ENCODE assay signal across 12 cellular contexts in genomic region chr3:119630562-119631329, GRCh38. TPM values are rescaled to one million over a fixed set of nuclear protein-coding genes. Genes with fewer than 3 reads are reported as not detected.
A peak's percentile ranks its signal among the peaks of the same experiment; 100 is the strongest.
DNase-seq lines count a peak whose midpoint lies in the region; ATAC-seq, FAIRE-seq and TF ChIP-seq lines count a peak whose summit lies in the region.
"Had no signal": no experiment of that assay in that cellular context is flagged by ENCODE, and none has a peak within 500 bp of the region (broad histone marks: within the 10 kb centered on the region; RNA-seq: fewer than 3 reads in every experiment).

No MANE protein-coding gene starts in this region.

- ATAC-seq in activated T-cell treated with anti-CD3 and anti-CD28 coated beads, Interleukin-2, amount 50 U/mL, for 72 hours (replicated peaks in 1 of 2) = no peak
- ATAC-seq in memory B cell (ENCODE audit: low read depth) = no peak
- no peak for ATAC-seq in stimulated activated effector memory CD8-positive, alpha-beta T cell treated with anti-CD3 and anti-CD28 coated beads, Interleukin-12 subunit alpha, Interleukin-12 subunit beta, amount 100 ng/mL, for 72 hours

- no TSS peak for BruUV-seq in Caco-2 (replicated peaks; lab: Mats Ljungman, UMichigan)

- H3K4me1 Mint-ChIP-seq in activated T-cell treated with anti-CD3 and anti-CD28 coated beads, Interleukin-2, amount 50 U/mL, for 72 hours (ENCODE audit: low read depth) = peaks cover 49% of the 10 kb centered on the region
- peaks cover 20% of the 10 kb centered on the region for H3K4me1 Mint-ChIP-seq in activated T-cell treated with anti-CD3 and anti-CD28 coated beads, Interleukin-2, amount 50 U/mL, for 24 hours (ENCODE audit: low read depth)
- H3K4me1 Mint-ChIP-seq in chondrocyte (ENCODE audit: low read depth) (peaks cover 62% of the 10 kb centered on the region), memory B cell (peaks cover 28% of the 10 kb centered on the region), Caco-2 (ENCODE audit: low read depth, unreplicated experiment) (peaks cover 7% of the 10 kb centered on the region)
- H3K4me1 Mint-ChIP-seq in stimulated activated effector memory CD8-positive, alpha-beta T cell treated with anti-CD3 and anti-CD28 coated beads, Interleukin-12 subunit alpha, Interleukin-12 subunit beta, amount 100 ng/mL, for 72 hours = peaks cover 42% of the 10 kb centered on the region

- peaks cover 0 to 1% of the 10 kb centered on the region in 2 donors for H3K36me3 Mint-ChIP-seq in activated T-cell treated with anti-CD3 and anti-CD28 coated beads, Interleukin-2, amount 50 U/mL, for 72 hours (ENCODE audit: insufficient read depth in 2 of 2)
- H3K36me3 Mint-ChIP-seq in activated T-cell treated with anti-CD3 and anti-CD28 coated beads, Interleukin-2, amount 50 U/mL, for 24 hours (ENCODE audit: low read depth) = no peaks in the 10 kb centered on the region
- H3K36me3 Mint-ChIP-seq in chondrocyte (ENCODE audit: low read depth) = peaks cover 2% of the 10 kb centered on the region
- H3K36me3 Mint-ChIP-seq in memory B cell = no peaks in the 10 kb centered on the region
- no peaks in the 10 kb centered on the region for H3K36me3 Mint-ChIP-seq in stimulated activated effector memory CD8-positive, alpha-beta T cell treated with anti-CD3 and anti-CD28 coated beads, Interleukin-12 subunit alpha, Interleukin-12 subunit beta, amount 100 ng/mL, for 72 hours
- no peaks in the 10 kb centered on the region for H3K36me3 Mint-ChIP-seq in Caco-2 (ENCODE audit: insufficient read depth, unreplicated experiment)
- H3K36me3 Mint-ChIP-seq: activated naive CD8-positive, alpha-beta T cell treated with anti-CD3 and anti-CD28 coated beads for 36 hours had no signal

- FAIRE-seq in urothelium cell line (lab: Jason Lieb, UNC) = no peak

- H3K4me3 Mint-ChIP-seq in activated T-cell treated with anti-CD3 and anti-CD28 coated beads, Interleukin-2, amount 50 U/mL, for 72 hours = peak overlapping the region; percentile 14 to 43
- H3K4me3 Mint-ChIP-seq in activated T-cell treated with anti-CD3 and anti-CD28 coated beads, Interleukin-2, amount 50 U/mL, for 24 hours = no peak overlapping the region
- H3K4me3 Mint-ChIP-seq in chondrocyte (ENCODE audit: unreplicated experiment) = no peak overlapping the region
- H3K4me3 Mint-ChIP-seq in memory B cell = no peak overlapping the region
- H3K4me3 Mint-ChIP-seq in stimulated activated effector memory CD8-positive, alpha-beta T cell treated with anti-CD3 and anti-CD28 coated beads, Interleukin-12 subunit alpha, Interleukin-12 subunit beta, amount 100 ng/mL, for 72 hours = no peak overlapping the region
- H3K4me3 Mint-ChIP-seq in Caco-2 (ENCODE audit: unreplicated experiment) = no peak overlapping the region
- H3K4me3 Mint-ChIP-seq: activated naive CD8-positive, alpha-beta T cell treated with anti-CD3 and anti-CD28 coated beads for 36 hours had no signal

- CTCF ChIA-PET in Caco-2 (lab: Charles Lee) = no interaction called here

- peaks cover 30% of the 10 kb centered on the region for H3K27me3 Mint-ChIP-seq in activated T-cell treated with anti-CD3 and anti-CD28 coated beads, Interleukin-2, amount 50 U/mL, for 72 hours (ENCODE audit: low read depth)
- H3K27me3 Mint-ChIP-seq in activated T-cell treated with anti-CD3 and anti-CD28 coated beads, Interleukin-2, amount 50 U/mL, for 24 hours = peaks cover 38% of the 10 kb centered on the region
- H3K27me3 Mint-ChIP-seq in chondrocyte (ENCODE audit: low read depth) (no peaks in the 10 kb centered on the region), memory B cell (no peaks in the 10 kb centered on the region), Caco-2 (ENCODE audit: insufficient read depth, unreplicated experiment) (no peaks in the 10 kb centered on the region)

- no peak for TF ChIP-seq CTCF in chondrocyte (IDR thresholded peaks at IDR 0.05)
- TF ChIP-seq CTCF in Caco-2 (IDR thresholded peaks at IDR 0.05; ENCODE audit: insufficient read depth in 1 of 2, low read depth in 1 of 2, low read length in 1 of 2, severe bottlenecking in 1 of 2, unreplicated experiment in 1 of 2) = no peak

- H3K9me3 ChIP-seq in Caco-2 = no peaks in the 10 kb centered on the region

- H3K9me3 Mint-ChIP-seq in activated T-cell treated with anti-CD3 and anti-CD28 coated beads, Interleukin-2, amount 50 U/mL, for 72 hours = no peaks in the 10 kb centered on the region
- H3K9me3 Mint-ChIP-seq in activated T-cell treated with anti-CD3 and anti-CD28 coated beads, Interleukin-2, amount 50 U/mL, for 24 hours = no peaks in the 10 kb centered on the region
- H3K9me3 Mint-ChIP-seq in chondrocyte (ENCODE audit: low read depth) = no peaks in the 10 kb centered on the region
- H3K9me3 Mint-ChIP-seq in memory B cell = no peaks in the 10 kb centered on the region
- no peaks in the 10 kb centered on the region for H3K9me3 Mint-ChIP-seq in stimulated activated effector memory CD8-positive, alpha-beta T cell treated with anti-CD3 and anti-CD28 coated beads, Interleukin-12 subunit alpha, Interleukin-12 subunit beta, amount 100 ng/mL, for 72 hours
- no peaks in the 10 kb centered on the region for H3K9me3 Mint-ChIP-seq in Caco-2 (ENCODE audit: unreplicated experiment)
- H3K9me3 Mint-ChIP-seq: activated naive CD8-positive, alpha-beta T cell treated with anti-CD3 and anti-CD28 coated beads for 36 hours had no signal

- H3K4me3 ChIP-seq in Caco-2 (ENCODE audit: low read depth, low read length) = no peak overlapping the region

- no peaks in the 10 kb centered on the region for H3K27me3 ChIP-seq in Caco-2 (replicated peaks; ENCODE audit: control insufficient read depth, insufficient read depth, low read length)

- DNase-seq in activated T-cell treated with anti-CD3 and anti-CD28 coated beads, Interleukin-2, amount 50 U/mL, for 72 hours = no peak
- DNase-seq in activated T-cell treated with anti-CD3 and anti-CD28 coated beads, Interleukin-2, amount 50 U/mL, for 24 hours = no peak
- DNase-seq in chondrocyte (ENCODE audit: low spot score) = no peak
- no peak for DNase-seq in memory B cell (ENCODE audit: low spot score in 2 of 2)
- peak; percentile 28 for DNase-seq in urothelium cell line (ENCODE audit: low spot score)
- no peak for DNase-seq in stimulated activated effector memory CD8-positive, alpha-beta T cell treated with anti-CD3 and anti-CD28 coated beads, Interleukin-12 subunit alpha, Interleukin-12 subunit beta, amount 100 ng/mL, for 72 hours (ENCODE audit: low spot score in 2 of 2)
- DNase-seq in Caco-2 = no peak
- no peak for DNase-seq in GOT3 (lab: John Stamatoyannopoulos, UW)
- DNase-seq: activated naive CD8-positive, alpha-beta T cell treated with anti-CD3 and anti-CD28 coated beads for 36 hours; C1 segment of cervical spinal cord; NCI-H187 treated with DMSO at 0.1 percent for 48 hours had no signal

- intact Hi-C loops in Caco-2 (cut with micrococcal nuclease; ENCODE audit: unreplicated experiment) = loop anchor here (5.0 kb wide), 1 partner anchor 47 kb away; the partner anchor contains the start of gene COX17

- no peak overlapping the region for H3K27ac Mint-ChIP-seq in activated T-cell treated with anti-CD3 and anti-CD28 coated beads, Interleukin-2, amount 50 U/mL, for 72 hours
- no peak overlapping the region for H3K27ac Mint-ChIP-seq in activated T-cell treated with anti-CD3 and anti-CD28 coated beads, Interleukin-2, amount 50 U/mL, for 24 hours
- H3K27ac Mint-ChIP-seq in chondrocyte (ENCODE audit: unreplicated experiment) (peak overlapping the region; percentile 49), memory B cell (peak overlapping the region; percentile 96), Caco-2 (ENCODE audit: unreplicated experiment) (no peak overlapping the region)
- no peak overlapping the region for H3K27ac Mint-ChIP-seq in stimulated activated effector memory CD8-positive, alpha-beta T cell treated with anti-CD3 and anti-CD28 coated beads, Interleukin-12 subunit alpha, Interleukin-12 subunit beta, amount 100 ng/mL, for 72 hours
- H3K27ac Mint-ChIP-seq: activated naive CD8-positive, alpha-beta T cell treated with anti-CD3 and anti-CD28 coated beads for 36 hours had no signal

- POLR2A ChIA-PET in Caco-2 (lab: Charles Lee) = no interaction called here

- H3K36me3 ChIP-seq in Caco-2 (ENCODE audit: control insufficient read depth, insufficient read depth, low read length) = no peaks in the 10 kb centered on the region

- 0 out of 2 replicates have a peak, but pooled peaks cover 3% of the 10 kb centered on the region for H3K4me1 ChIP-seq in Caco-2

RNA-seq across cellular contexts. Expression of gene POPDC2, which starts 29.6 kb away (rescaled TPM):
- 1 to 10 TPM; 6.6 to 7.2 TPM for total RNA-seq in activated T-cell treated with anti-CD3 and anti-CD28 coated beads, Interleukin-2, amount 50 U/mL, for 72 hours
- total RNA-seq in chondrocyte = 0.80 to 1.1 TPM (median 1.0 TPM) in 3 replicates
- 0.77 and 1.4 TPM in 2 replicates for total RNA-seq in Caco-2 (2022)

RNA-seq across cellular contexts. Expression of gene PLA1A, which starts 33.1 kb away (rescaled TPM):
- total RNA-seq in activated T-cell treated with anti-CD3 and anti-CD28 coated beads, Interleukin-2, amount 50 U/mL, for 72 hours = 1 to 10 TPM in 1 of 2 donors, under 1 TPM in 1; 0.79 to 1.2 TPM
- total RNA-seq in chondrocyte (0.55 to 0.92 TPM (median 0.82 TPM) in 3 replicates), Caco-2 (2022) (0.46 and 0.75 TPM in 2 replicates)
- total RNA-seq: activated naive CD8-positive, alpha-beta T cell treated with anti-CD3 and anti-CD28 coated beads for 36 hours; T-helper 2 cell treated with Interferon-gamma antibody and Interleukin-4, amounts not matched to agents 100 ng/mL and 5 ng/mL, for 36 hours had no signal

RNA-seq across cellular contexts. Expression of gene COX17, which starts 46.5 kb away (rescaled TPM):
- total RNA-seq in activated T-cell treated with anti-CD3 and anti-CD28 coated beads, Interleukin-2, amount 50 U/mL, for 72 hours = 10 to 100 TPM; 58.5 to 63.9 TPM
- total RNA-seq in chondrocyte (19.9 to 23.7 TPM (median 21.1 TPM) in 3 replicates), Caco-2 (2022) (43.6 and 44.9 TPM in 2 replicates)

RNA-seq across cellular contexts. Expression of gene ADPRH, which starts 51.5 kb away (rescaled TPM):
- 10 to 100 TPM in 1 of 2 donors, 1 to 10 TPM in 1; 6.3 to 13.8 TPM for total RNA-seq in activated T-cell treated with anti-CD3 and anti-CD28 coated beads, Interleukin-2, amount 50 U/mL, for 72 hours
- total RNA-seq in chondrocyte = 1.4 to 5.3 TPM (median 3.9 TPM) in 3 replicates
- total RNA-seq in Caco-2 (2022) = 2.8 TPM in 2 replicates

Comparison
In these comparisons a context has a peak if more than half of its experiments do, and no peak if none do; other contexts are left out.
1. H3K4me3 Mint-ChIP-seq: peak in activated T-cell treated with anti-CD3 and anti-CD28 coated beads, Interleukin-2, amount 50 U/mL, for 72 hours (2 of 2); none in activated T-cell treated with anti-CD3 and anti-CD28 coated beads, Interleukin-2, amount 50 U/mL, for 24 hours (single experiment), chondrocyte (single experiment), memory B cell (single experiment), stimulated activated effector memory CD8-positive, alpha-beta T cell treated with anti-CD3 and anti-CD28 coated beads, Interleukin-12 subunit alpha, Interleukin-12 subunit beta, amount 100 ng/mL, for 72 hours (single experiment) and Caco-2 (single experiment).
2. H3K27ac Mint-ChIP-seq: peak in chondrocyte (single experiment) and memory B cell (single experiment); none in activated T-cell treated with anti-CD3 and anti-CD28 coated beads, Interleukin-2, amount 50 U/mL, for 72 hours (single experiment), activated T-cell treated with anti-CD3 and anti-CD28 coated beads, Interleukin-2, amount 50 U/mL, for 24 hours (single experiment), stimulated activated effector memory CD8-positive, alpha-beta T cell treated with anti-CD3 and anti-CD28 coated beads, Interleukin-12 subunit alpha, Interleukin-12 subunit beta, amount 100 ng/mL, for 72 hours (single experiment) and Caco-2 (single experiment).